Comparison of ENCODE assay signal across 32 cellular contexts in genomic region chr19:48853483-48853882, GRCh38. TPM values are rescaled to one million over a fixed set of nuclear protein-coding genes. Genes with fewer than 3 reads are reported as not detected.
"Had no signal": no experiment of that assay in that cellular context is flagged by ENCODE, and none has a peak within 500 bp of the region (broad histone marks: within the 10 kb centered on the region; RNA-seq: fewer than 3 reads in every experiment).

No MANE protein-coding gene starts in this region.

- H3K4me1 ChIP-seq: ascending aorta, breast epithelium, colonic mucosa, esophagus muscularis mucosa, foreskin keratinocyte had no signal

- ATAC-seq: activated naive CD4-positive, alpha-beta T cell treated with anti-CD3 and anti-CD28 coated beads, Interleukin-2, amount 50 U/mL, for 72 hours; activated T-cell treated with anti-CD3 and anti-CD28 coated beads, Interleukin-2, amount 50 U/mL, for 72 hours; foreskin keratinocyte; gastrocnemius medialis; T-helper 17 cell had no signal

- H3K4me3 ChIP-seq: ascending aorta, breast epithelium, cardiac muscle cell, colonic mucosa, esophagus muscularis mucosa, gastrocnemius medialis, heart right ventricle had no signal

- H3K27ac ChIP-seq: ascending aorta, breast epithelium, cardiac muscle cell, colonic mucosa, esophagus muscularis mucosa, foreskin keratinocyte, gastrocnemius medialis, heart right ventricle had no signal

- DNase-seq: activated CD4-positive, alpha-beta memory T cell treated with anti-CD3 and anti-CD28 coated beads, Interleukin-2, amount 10 ng/mL, durations not matched to agents 7 days and 5 days; activated CD4-positive, alpha-beta T cell treated with anti-CD3 and anti-CD28 coated beads for 4 hours; activated CD4-positive, alpha-beta T cell treated with anti-CD3 and anti-CD28 coated beads, Interleukin-2, amount 10 ng/mL, durations not matched to agents 7 days and 5 days; activated CD4-positive, alpha-beta T cell treated with anti-CD3 and anti-CD28 coated beads, Interleukin-2, amount 50 U/mL, for 4 hours; activated CD4-positive, CD25-positive, alpha-beta regulatory T cell; activated CD4-positive, CD25-positive, alpha-beta regulatory T cell treated with anti-CD3 and anti-CD28 coated beads, Interleukin-2, amount 50 U/mL, for 72 hours; activated CD8-positive, alpha-beta memory T cell treated with anti-CD3 and anti-CD28 coated beads, Interleukin-2, amount 50 U/mL, for 48 hours; activated gamma-delta T cell; activated naive CD4-positive, alpha-beta T cell; activated naive CD4-positive, alpha-beta T cell treated with anti-CD3 and anti-CD28 coated beads, Interleukin-2, amount 10 ng/mL, durations not matched to agents 7 days and 5 days; activated naive CD8-positive, alpha-beta T cell treated with anti-CD3 and anti-CD28 coated beads, Interleukin-2, amount 10 ng/mL, durations not matched to agents 7 days and 5 days; activated T-cell treated with anti-CD3 and anti-CD28 coated beads for 4 hours; activated T-cell treated with anti-CD3 and anti-CD28 coated beads, Interleukin-2, amount 50 U/mL, for 24 hours; activated T-cell treated with anti-CD3 and anti-CD28 coated beads, Interleukin-2, amount 50 U/mL, for 72 hours; central memory CD4-positive, alpha-beta T cell; cerebellar nuclear complex; colonic mucosa; effector memory CD4-positive, alpha-beta T cell; endodermal cell; foreskin keratinocyte; gastrocnemius medialis; glutamatergic neuron; heart right ventricle; T-helper 1 cell; T-helper 17 cell; T1000 had no signal

- H3K9me3 ChIP-seq: ascending aorta, breast epithelium, colonic mucosa, esophagus muscularis mucosa, gastrocnemius medialis, heart right ventricle had no signal

RNA-seq across cellular contexts. Expression of gene TULP2, which starts 45.1 kb away (rescaled TPM):
- total RNA-seq: activated CD4-positive, alpha-beta T cell treated with anti-CD3 and anti-CD28 coated beads, Interleukin-2, amount 10 ng/mL, durations not matched to agents 7 days and 5 days; ascending aorta; colonic mucosa; epithelial cell of proximal tubule; foreskin keratinocyte; gastrocnemius medialis; T-helper 17 cell had no signal
